Comparison of ENCODE assay signal across 8 cellular contexts in genomic region chr5:140107312-140108092, GRCh38. TPM values are rescaled to one million over a fixed set of nuclear protein-coding genes. Genes with fewer than 3 reads are reported as not detected.
DNase-seq lines count a peak whose midpoint lies in the region; ATAC-seq and TF ChIP-seq lines count a peak whose summit lies in the region.

No MANE protein-coding gene starts in this region.

- H3K36me3 Mint-ChIP-seq in mesothelial cell of epicardium: no peaks in the 10 kb centered on the region

- peaks cover 82% of the 10 kb centered on the region for H3K27me3 Mint-ChIP-seq in mesothelial cell of epicardium (ENCODE audit: low read depth)

- peak overlapping the region; percentile 78 for H3K4me3 Mint-ChIP-seq in mesothelial cell of epicardium

- H3K27ac Mint-ChIP-seq in mesothelial cell of epicardium: peak overlapping the region; percentile 97

- no peaks in the 10 kb centered on the region for H3K9me3 ChIP-seq in endocrine pancreas (ENCODE audit: control insufficient read depth, low read length)

- no peaks in the 10 kb centered on the region for H3K9me3 Mint-ChIP-seq in mesothelial cell of epicardium

- DNase-seq in COR-L47 (lab: John Stamatoyannopoulos, UW): peak; percentile 94
- peak; percentile 66 for DNase-seq in HS-27A (ENCODE audit: low read depth)
- DNase-seq in NOMO-1 (lab: John Stamatoyannopoulos, UW; ENCODE audit: unreplicated experiment in 2 of 2): peak; percentile 88 to 91
- DNase-seq in activated CD8-positive, alpha-beta memory T cell treated with anti-CD3 and anti-CD28 coated beads, Interleukin-2, amount 50 U/mL, for 1 hour (ENCODE audit: extremely low read depth): peak; percentile 77
- DNase-seq in mesothelial cell of epicardium (ENCODE audit: low spot score in 2 of 2, unreplicated experiment in 2 of 2): peak; percentile 80 to 90
- peak; percentile 84 for DNase-seq in stimulated activated CD8-positive, alpha-beta memory T cell treated with anti-CD3 and anti-CD28 coated beads, Interleukin-15, amount 100 ng/mL, for 4 hours (ENCODE audit: low read depth in 2 of 2)

- peak; percentile 91 for ATAC-seq in GM19467 (IDR thresholded peaks at IDR 0.05; ENCODE audit: unreplicated experiment)

- no peaks in the 10 kb centered on the region for H3K36me3 ChIP-seq in endocrine pancreas (ENCODE audit: control insufficient read depth, insufficient read depth, low read length)

- peak overlapping the region; percentile 65 for H3K9ac ChIP-seq in endocrine pancreas (ENCODE audit: control insufficient read depth, insufficient read depth, low read length)

- H3K4me3 ChIP-seq in endocrine pancreas (ENCODE audit: control insufficient read depth, insufficient read depth, low read length): peak overlapping the region; percentile 54

- H3K4me1 Mint-ChIP-seq in mesothelial cell of epicardium: peaks cover 25% of the 10 kb centered on the region

- no peaks in the 10 kb centered on the region for H3K27me3 ChIP-seq in endocrine pancreas (ENCODE audit: control insufficient read depth, insufficient read depth, low read length)

- peaks cover 22% of the 10 kb centered on the region for H3K4me1 ChIP-seq in endocrine pancreas (ENCODE audit: control insufficient read depth, insufficient read depth, low read length)

- no peak for TF ChIP-seq CTCF in mesothelial cell of epicardium (IDR thresholded peaks at IDR 0.05; ENCODE audit: unreplicated experiment)

RNA-seq across cellular contexts. Expression of gene PURA, which starts 6.4 kb away (rescaled TPM):
- 8.1 to 8.5 TPM (median 8.3 TPM) in 3 replicates for total RNA-seq in mesothelial cell of epicardium

RNA-seq across cellular contexts. Expression of gene IGIP, which starts 18.2 kb away (rescaled TPM):
- 2.6 to 3.2 TPM (median 2.8 TPM) in 3 replicates for total RNA-seq in mesothelial cell of epicardium

Comparison
In these comparisons a context has a peak if more than half of its experiments do, and no peak if none do; other contexts are left out.
1. Peak in every context shown above with its lines: DNase-seq, ATAC-seq and H3K4me3 ChIP-seq.